In the genomic region with DNA sequence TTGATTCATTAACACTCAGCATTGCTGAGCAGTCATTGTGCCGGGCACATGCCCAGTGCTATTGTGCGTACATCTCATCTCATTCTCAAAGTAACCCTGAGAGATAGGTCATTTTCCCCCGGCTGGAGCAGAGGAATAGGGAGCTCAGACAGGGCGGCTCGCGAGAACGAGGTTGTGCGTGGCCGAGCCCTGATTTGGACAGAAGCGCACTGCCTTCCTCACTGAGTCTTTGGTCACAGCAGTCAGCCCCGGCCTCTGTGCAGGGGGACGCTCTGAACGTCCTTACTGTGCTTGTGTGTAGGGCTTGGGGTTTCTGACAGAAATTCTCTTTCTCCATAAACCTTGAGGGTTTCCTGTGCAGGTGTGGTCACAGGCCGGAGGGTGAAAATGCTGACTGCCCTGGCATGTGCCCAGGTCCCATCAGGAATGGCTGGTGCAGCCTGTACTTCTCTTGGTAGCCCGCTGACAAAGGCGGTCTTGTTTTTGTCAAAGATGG, we compare ENCODE assay signal across 13 cellular contexts. TPM values are rescaled to one million over a fixed set of nuclear protein-coding genes. Genes with fewer than 3 reads are reported as not detected.
DNase-seq lines count a peak whose midpoint lies in the region; ATAC-seq, FAIRE-seq and TF ChIP-seq lines count a peak whose summit lies in the region.
"Had no signal": no experiment of that assay in that cellular context is flagged by ENCODE, and none has a peak within 500 bp of the region (broad histone marks: within the 10 kb centered on the region; RNA-seq: fewer than 3 reads in every experiment).

No MANE protein-coding gene starts in this region.

- no peak overlapping the region for H2BK15ac ChIP-seq in mesenchymal stem cell (ENCODE audit: low read depth, poor library complexity, severe bottlenecking)

- H4K8ac ChIP-seq in mesenchymal stem cell (ENCODE audit: low read length): no peak overlapping the region

- H3K9me3 Mint-ChIP-seq in activated naive CD8-positive, alpha-beta T cell treated with anti-CD3 and anti-CD28 coated beads, Interleukin-2, amount 50 U/mL, for 24 hours: no peaks in the 10 kb centered on the region

- peaks cover 43% of the 10 kb centered on the region for H3K4me1 Mint-ChIP-seq in activated naive CD8-positive, alpha-beta T cell treated with anti-CD3 and anti-CD28 coated beads, Interleukin-2, amount 50 U/mL, for 24 hours

- H3K18ac ChIP-seq in mesenchymal stem cell (ENCODE audit: low read depth in 1 of 2, low read length in 2 of 2): peak overlapping the region in 1 of 2 experiments; percentile 46

- H3K36me3 ChIP-seq in right lobe of liver: peaks cover 0 to 51% (median 12%) of the 10 kb centered on the region in 4 donors
- H3K36me3 ChIP-seq in HepG2 (replicated peaks in 1 of 2; ENCODE audit: control insufficient read depth in 1 of 2, insufficient read depth in 2 of 2, low read length in 2 of 2): peaks cover 24 to 52% of the 10 kb centered on the region in 2 experiments
- H3K36me3 ChIP-seq in mesenchymal stem cell (ENCODE audit: control insufficient read depth in 1 of 2, insufficient read depth in 2 of 2, low read depth in 1 of 2, low read length in 2 of 2): peaks cover 55 to 56% of the 10 kb centered on the region in 2 experiments
- peaks cover 68% of the 10 kb centered on the region for H3K36me3 ChIP-seq in upper lobe of right lung
- no peaks in the 10 kb centered on the region for H3K36me3 ChIP-seq in PC-9 (ENCODE audit: low read depth)

- H3K27ac Mint-ChIP-seq in activated naive CD8-positive, alpha-beta T cell treated with anti-CD3 and anti-CD28 coated beads, Interleukin-2, amount 50 U/mL, for 24 hours: peak overlapping the region; percentile 86

- H3K9me3 ChIP-seq in right lobe of liver (no peaks in the 10 kb centered on the region), HepG2 (ENCODE audit: low read length) (no peaks in the 10 kb centered on the region), mesenchymal stem cell (ENCODE audit: control insufficient read depth, low read length) (no peaks in the 10 kb centered on the region), upper lobe of right lung (no peaks in the 10 kb centered on the region), PC-9 (ENCODE audit: insufficient read depth, low read depth) (no peaks in the 10 kb centered on the region)

- H3K79me1 ChIP-seq in mesenchymal stem cell (replicated peaks; ENCODE audit: low read length, poor library complexity, severe bottlenecking): peaks cover 30% of the 10 kb centered on the region

- H3K14ac ChIP-seq in mesenchymal stem cell (ENCODE audit: low read length in 2 of 2): no peak overlapping the region

- H3F3A ChIP-seq in PC-9 (ENCODE audit: insufficient read depth, low read depth): no peaks in the 10 kb centered on the region

- POLR2A ChIA-PET in HepG2 (lab: Yijun Ruan, JAX): no interaction called here
- POLR2A ChIA-PET in PC-9 (lab: Charles Lee; ENCODE audit: unreplicated experiment): no interaction called here

- peaks cover 43% of the 10 kb centered on the region for H3K36me3 Mint-ChIP-seq in activated naive CD8-positive, alpha-beta T cell treated with anti-CD3 and anti-CD28 coated beads, Interleukin-2, amount 50 U/mL, for 24 hours (ENCODE audit: low read depth)

- no peak for FAIRE-seq in HepG2 (lab: Jason Lieb, UNC)

- TF ChIP-seq EP300 in HepG2 (IDR thresholded peaks at IDR 0.05; ENCODE audit: low read depth in 2 of 2, low read length in 2 of 2): no peak
- no peak for TF ChIP-seq EP300 in HepG2 (CRISPR knock-in tag; IDR thresholded peaks at IDR 0.05; ENCODE audit: borderline replicate concordance)

- no peaks in the 10 kb centered on the region for H3K9me2 ChIP-seq in PC-9 (ENCODE audit: insufficient read depth)

- H3K4me3 ChIP-seq in right lobe of liver (no peak overlapping the region), HepG2 (replicated peaks in 1 of 3; ENCODE audit: insufficient read depth in 1 of 3, low read depth in 2 of 3, low read length in 3 of 3) (no peak overlapping the region), mesenchymal stem cell (ENCODE audit: insufficient read depth in 1 of 2, low read depth in 1 of 2, low read length in 2 of 2) (no peak overlapping the region), upper lobe of right lung (no peak overlapping the region), PC-9 (no peak overlapping the region)
- H3K4me3 ChIP-seq: heart left ventricle had no signal

- no peak overlapping the region for H2BK5ac ChIP-seq in mesenchymal stem cell (ENCODE audit: low read depth, low read length, poor library complexity, severe bottlenecking)

- no peak overlapping the region for H3K4me3 Mint-ChIP-seq in activated naive CD8-positive, alpha-beta T cell treated with anti-CD3 and anti-CD28 coated beads, Interleukin-2, amount 50 U/mL, for 24 hours

- DNase-seq in right lobe of liver (peak; percentile 10 to 40 (median 27)), HepG2 (ENCODE audit: low spot score) (no peak), mesenchymal stem cell (no peak), upper lobe of right lung (peak; percentile 54), NCI-H2171 (lab: John Stamatoyannopoulos, UW) (no peak), PC-9 (no peak)
- no peak for DNase-seq in activated naive CD8-positive, alpha-beta T cell treated with anti-CD3 and anti-CD28 coated beads, Interleukin-2, amount 50 U/mL, for 24 hours
- DNase-seq: naive B cell; NCI-H1105; NCI-H774; stimulated activated naive CD4-positive, alpha-beta T cell had no signal

- H2AFZ ChIP-seq in HepG2 (ENCODE audit: low read length) (no peak overlapping the region), mesenchymal stem cell (ENCODE audit: low read depth, low read length) (no peak overlapping the region), PC-9 (no peak overlapping the region)

- in situ Hi-C loops in HepG2 (cut with HindIII; ENCODE audit: extremely low pct_ligation_motif_present, low pct_unique_long_range_greater_than_20kb): no loop called here

- intact Hi-C loops in right lobe of liver (cut with DNase I): no loop called here
- intact Hi-C loops in HepG2 (cut with micrococcal nuclease; ENCODE audit: unreplicated experiment): no loop called here
- intact Hi-C loops in upper lobe of right lung (cut with DNase I): loop anchor here (10.0 kb wide), 1 partner anchor 159 kb away; no protein-coding TSS in a partner anchor
- intact Hi-C loops in PC-9 (cut with micrococcal nuclease; ENCODE audit: unreplicated experiment): no loop called here

- peaks cover 2% of the 10 kb centered on the region for H3K79me2 ChIP-seq in HepG2 (ENCODE audit: insufficient read depth, low read length)
- no peaks in the 10 kb centered on the region for H3K79me2 ChIP-seq in PC-9 (ENCODE audit: low read depth)

- TF ChIP-seq CTCF in right lobe of liver (IDR thresholded peaks at IDR 0.05) (no peak), HepG2 (CRISPR knock-in tag; IDR thresholded peaks at IDR 0.05) (no peak), upper lobe of right lung (IDR thresholded peaks at IDR 0.05) (no peak), PC-9 (conservative IDR thresholded peaks at IDR 0.05) (no peak)

- CTCF ChIA-PET in HepG2 (lab: Yijun Ruan, JAX; ENCODE audit: low intra/inter-chr PET ratio, low total read pairs) (no interaction called here), PC-9 (lab: Charles Lee) (no interaction called here)

- H2AK5ac ChIP-seq in mesenchymal stem cell (ENCODE audit: low read length, severe bottlenecking): no peak overlapping the region

- no peak overlapping the region for H3K4me2 ChIP-seq in HepG2 (ENCODE audit: low read depth, low read length)
- no peak overlapping the region for H3K4me2 ChIP-seq in mesenchymal stem cell (ENCODE audit: low read length, poor library complexity, severe bottlenecking)
- H3K4me2 ChIP-seq in PC-9: no peak overlapping the region

- H3K27me3 Mint-ChIP-seq in activated naive CD8-positive, alpha-beta T cell treated with anti-CD3 and anti-CD28 coated beads, Interleukin-2, amount 50 U/mL, for 24 hours: no peaks in the 10 kb centered on the region
- H3K27me3 Mint-ChIP-seq: naive B cell had no signal

- H2BK120ac ChIP-seq in mesenchymal stem cell (ENCODE audit: low read depth, low read length): no peak overlapping the region

- H4K91ac ChIP-seq in mesenchymal stem cell (ENCODE audit: low read length): peak overlapping the region; percentile 14

- BruUV-seq in HepG2 (replicated peaks; lab: Mats Ljungman, UMichigan) (no TSS peak), PC-9 (replicated peaks; lab: Mats Ljungman, UMichigan) (no TSS peak)

- H3K27ac ChIP-seq in right lobe of liver: no peak overlapping the region
- H3K27ac ChIP-seq in HepG2 (ENCODE audit: extremely low read length, insufficient read depth, low read length): no peak overlapping the region
- H3K27ac ChIP-seq in mesenchymal stem cell (ENCODE audit: low read length, poor library complexity, severe bottlenecking): peak overlapping the region; percentile 77
- peak overlapping the region; percentile 3 for H3K27ac ChIP-seq in upper lobe of right lung
- no peak overlapping the region for H3K27ac ChIP-seq in PC-9

- no peak overlapping the region for H3K23ac ChIP-seq in mesenchymal stem cell (ENCODE audit: low read length in 2 of 2)

- TF ChIP-seq RAD21 in HepG2 (CRISPR knock-in tag; IDR thresholded peaks at IDR 0.05): no peak

- TF ChIP-seq POLR2A in right lobe of liver (IDR thresholded peaks at IDR 0.05) (no peak), HepG2 (IDR thresholded peaks at IDR 0.05; ENCODE audit: insufficient read depth in 1 of 2, low read depth in 2 of 2, low read length in 2 of 2) (no peak)

- H3K9ac ChIP-seq in HepG2 (ENCODE audit: insufficient read depth, low read depth, low read length) (no peak overlapping the region), mesenchymal stem cell (ENCODE audit: low read length) (no peak overlapping the region)

- H3K27me3 ChIP-seq in right lobe of liver: no peaks in the 10 kb centered on the region
- H3K27me3 ChIP-seq in HepG2 (ENCODE audit: control insufficient read depth in 1 of 2, insufficient read depth in 2 of 2, low read length in 2 of 2): no peaks in the 10 kb centered on the region
- no peaks in the 10 kb centered on the region for H3K27me3 ChIP-seq in mesenchymal stem cell (ENCODE audit: control insufficient read depth in 1 of 2, insufficient read depth in 1 of 2, low read length in 2 of 2)
- no peaks in the 10 kb centered on the region for H3K27me3 ChIP-seq in upper lobe of right lung
- no peaks in the 10 kb centered on the region for H3K27me3 ChIP-seq in PC-9 (ENCODE audit: insufficient read depth, low read depth)
- H3K27me3 ChIP-seq: heart left ventricle had no signal

- H2BK12ac ChIP-seq in mesenchymal stem cell (ENCODE audit: low read length in 2 of 2): no peak overlapping the region

- H3K4me1 ChIP-seq in right lobe of liver (peaks cover 0 to 11% (median 0%) of the 10 kb centered on the region in 4 donors), HepG2 (ENCODE audit: insufficient read depth, low read length) (no peaks in the 10 kb centered on the region; the same call in 1 of the 2 replicates), mesenchymal stem cell (ENCODE audit: control insufficient read depth, insufficient read depth, low read depth, low read length) (peaks cover 26% of the 10 kb centered on the region), upper lobe of right lung (peaks cover 18% of the 10 kb centered on the region), PC-9 (replicated peaks; ENCODE audit: insufficient read depth) (no peaks in the 10 kb centered on the region)

- ATAC-seq in right lobe of liver (no peak), HepG2 (no peak), upper lobe of right lung (peak; percentile 3), HG03520 (IDR thresholded peaks at IDR 0.05; ENCODE audit: unreplicated experiment) (no peak)
- no peak for ATAC-seq in activated naive CD8-positive, alpha-beta T cell treated with anti-CD3 and anti-CD28 coated beads, Interleukin-2, amount 50 U/mL, for 24 hours

- 90% methylated on average over 13 of the region's 16 CpGs for WGBS in right lobe of liver (ENCODE audit: insufficient coverage, low coverage, low lambda C conversion rate, missing lambda C conversion rate)
- 95% methylated on average over 12 of the region's 16 CpGs for WGBS in HepG2 (ENCODE audit: low lambda C conversion rate)
- 97% methylated on average over 16 of the region's 16 CpGs for WGBS in mesenchymal stem cell

- H4K20me1 ChIP-seq in HepG2 (ENCODE audit: insufficient read depth, low read length) (no peaks in the 10 kb centered on the region), PC-9 (ENCODE audit: insufficient read depth) (no peaks in the 10 kb centered on the region; the same call in 1 of the 2 replicates)

- H3K4ac ChIP-seq in mesenchymal stem cell (ENCODE audit: low read depth in 1 of 2, low read length in 2 of 2): no peak overlapping the region

RNA-seq across cellular contexts. Expression of a gene that starts 39.5 kb away (rescaled TPM):
- total RNA-seq in right lobe of liver: 10 to 100 TPM; 16.1 to 24.7 (median 19.5) TPM
- total RNA-seq in HepG2 (2016; rRNA removed; fragmentation: Illumina TruSeq; extraction: Trizol): 47.9 and 63.4 TPM in 2 replicates
- 11.5 and 13.9 TPM in 2 replicates for total RNA-seq in HepG2 (2016; cell fraction: cytosol; rRNA removed; fragmentation: Illumina TruSeq; extraction: Trizol; ENCODE audit: low read depth)
- 48.3 and 54.0 TPM in 2 replicates for total RNA-seq in HepG2 (2016; cell fraction: insoluble cytoplasmic fraction; rRNA removed; fragmentation: Illumina TruSeq; extraction: Trizol)
- total RNA-seq in HepG2 (2016; cell fraction: membrane; rRNA removed; fragmentation: Illumina TruSeq; extraction: Trizol): 23.0 and 27.1 TPM in 2 replicates
- 25.4 and 26.5 TPM in 2 replicates for total RNA-seq in HepG2 (2016; cell fraction: nucleus; rRNA removed; fragmentation: Illumina TruSeq; extraction: Trizol)
- polyA plus RNA-seq in HepG2 (2011; rRNA removed): 6.8 and 6.9 TPM in 2 replicates
- polyA plus RNA-seq in HepG2 (2011; cell fraction: cytosol; rRNA removed): 4.8 and 5.2 TPM in 2 replicates
- 8.6 and 9.1 TPM in 2 replicates for polyA plus RNA-seq in HepG2 (2011; cell fraction: nucleus; rRNA removed)
- polyA plus RNA-seq in HepG2 (2012): 23.7 and 25.5 TPM in 2 replicates
- 5.0 and 6.7 TPM in 2 replicates for polyA plus RNA-seq in HepG2 (2016; cell fraction: cytosol; fragmentation: Illumina TruSeq; extraction: Trizol; ENCODE audit: low read depth)
- 48.2 and 58.0 TPM in 2 replicates for polyA plus RNA-seq in HepG2 (2016; cell fraction: insoluble cytoplasmic fraction; fragmentation: Illumina TruSeq; extraction: Trizol; ENCODE audit: low read depth)
- 12.7 and 14.5 TPM in 2 replicates for polyA plus RNA-seq in HepG2 (2016; cell fraction: membrane; fragmentation: Illumina TruSeq; extraction: Trizol; ENCODE audit: low read depth)
- polyA plus RNA-seq in HepG2 (2016; cell fraction: nucleus; fragmentation: Illumina TruSeq; extraction: Trizol; ENCODE audit: insufficient read depth, low read depth): 36.4 and 41.5 TPM in 2 replicates
- polyA minus RNA-seq in HepG2 (2011; rRNA and poly(A)+ RNA removed; ENCODE audit: low replicate concordance): 7.1 and 9.6 TPM in 2 replicates
- 10.4 and 14.8 TPM in 2 replicates for polyA minus RNA-seq in HepG2 (2011; cell fraction: cytosol; rRNA and poly(A)+ RNA removed)
- 10.0 and 12.2 TPM in 2 replicates for polyA minus RNA-seq in HepG2 (2011; cell fraction: nucleus; rRNA and poly(A)+ RNA removed)
- polyA plus RNA-seq in mesenchymal stem cell (2013, experiment 1 of 2): 32.6 TPM
- 33.3 TPM for polyA plus RNA-seq in mesenchymal stem cell (2013, experiment 2 of 2)
- 21.4 TPM for total RNA-seq in upper lobe of right lung
- 30.9 and 33.6 TPM in 2 replicates for total RNA-seq in PC-9 (2021)

RNA-seq across cellular contexts. Expression of a gene that starts 39.6 kb away (rescaled TPM):
- total RNA-seq in right lobe of liver: 1 to 10 TPM; 1.0 to 4.3 (median 2.8) TPM
- total RNA-seq in HepG2 (2016; rRNA removed; fragmentation: Illumina TruSeq; extraction: Trizol): 2.0 and 2.5 TPM in 2 replicates
- total RNA-seq in HepG2 (2016; cell fraction: cytosol; rRNA removed; fragmentation: Illumina TruSeq; extraction: Trizol; ENCODE audit: low read depth): 1.9 and 2.1 TPM in 2 replicates
- total RNA-seq in HepG2 (2016; cell fraction: insoluble cytoplasmic fraction; rRNA removed; fragmentation: Illumina TruSeq; extraction: Trizol): 2.5 and 3.1 TPM in 2 replicates
- total RNA-seq in HepG2 (2016; cell fraction: membrane; rRNA removed; fragmentation: Illumina TruSeq; extraction: Trizol): 4.7 and 4.9 TPM in 2 replicates
- total RNA-seq in HepG2 (2016; cell fraction: nucleus; rRNA removed; fragmentation: Illumina TruSeq; extraction: Trizol): 1.2 and 1.4 TPM in 2 replicates
- polyA plus RNA-seq in HepG2 (2011; rRNA removed): 1.6 and 1.8 TPM in 2 replicates
- polyA plus RNA-seq in HepG2 (2011; cell fraction: cytosol; rRNA removed): 1.2 TPM in 2 replicates
- 1.2 and 1.3 TPM in 2 replicates for polyA plus RNA-seq in HepG2 (2011; cell fraction: nucleus; rRNA removed)
- polyA plus RNA-seq in HepG2 (2012): 1.5 and 1.7 TPM in 2 replicates
- 2.8 TPM in 2 replicates for polyA plus RNA-seq in HepG2 (2016; cell fraction: cytosol; fragmentation: Illumina TruSeq; extraction: Trizol; ENCODE audit: low read depth)
- polyA plus RNA-seq in HepG2 (2016; cell fraction: insoluble cytoplasmic fraction; fragmentation: Illumina TruSeq; extraction: Trizol; ENCODE audit: low read depth): 3.0 TPM in 2 replicates
- polyA plus RNA-seq in HepG2 (2016; cell fraction: membrane; fragmentation: Illumina TruSeq; extraction: Trizol; ENCODE audit: low read depth): 4.7 TPM in 2 replicates
- 2.1 and 2.8 TPM in 2 replicates for polyA plus RNA-seq in HepG2 (2016; cell fraction: nucleus; fragmentation: Illumina TruSeq; extraction: Trizol; ENCODE audit: insufficient read depth, low read depth)
- 2.6 and 2.7 TPM in 2 replicates for polyA minus RNA-seq in HepG2 (2011; rRNA and poly(A)+ RNA removed; ENCODE audit: low replicate concordance)
- 0.88 and 1.4 TPM in 2 replicates for polyA minus RNA-seq in HepG2 (2011; cell fraction: cytosol; rRNA and poly(A)+ RNA removed)
- 1.4 and 3.2 TPM in 2 replicates for polyA minus RNA-seq in HepG2 (2011; cell fraction: nucleus; rRNA and poly(A)+ RNA removed)
- polyA plus RNA-seq in mesenchymal stem cell (2013, experiment 1 of 2): 3.6 TPM
- 3.7 TPM for polyA plus RNA-seq in mesenchymal stem cell (2013, experiment 2 of 2)
- total RNA-seq in upper lobe of right lung: 8.0 TPM
- total RNA-seq in PC-9 (2021): 3.1 and 4.4 TPM in 2 replicates

Comparison
In these comparisons a context has a peak if more than half of its experiments do, and no peak if none do; other contexts are left out.
1. DNase-seq: peak in right lobe of liver (3 of 3) and upper lobe of right lung (single experiment); none in HepG2 (single experiment), activated naive CD8-positive, alpha-beta T cell treated with anti-CD3 and anti-CD28 coated beads, Interleukin-2, amount 50 U/mL, for 24 hours (single experiment), mesenchymal stem cell (single experiment), NCI-H2171 (single experiment) and PC-9 (0 of 2).
2. H3K27ac ChIP-seq: peak in mesenchymal stem cell (single experiment) and upper lobe of right lung (single experiment); none in right lobe of liver (0 of 3), HepG2 (single experiment) and PC-9 (single experiment).